8 cellular contexts compared by ENCODE assay signal in the genomic region with DNA sequence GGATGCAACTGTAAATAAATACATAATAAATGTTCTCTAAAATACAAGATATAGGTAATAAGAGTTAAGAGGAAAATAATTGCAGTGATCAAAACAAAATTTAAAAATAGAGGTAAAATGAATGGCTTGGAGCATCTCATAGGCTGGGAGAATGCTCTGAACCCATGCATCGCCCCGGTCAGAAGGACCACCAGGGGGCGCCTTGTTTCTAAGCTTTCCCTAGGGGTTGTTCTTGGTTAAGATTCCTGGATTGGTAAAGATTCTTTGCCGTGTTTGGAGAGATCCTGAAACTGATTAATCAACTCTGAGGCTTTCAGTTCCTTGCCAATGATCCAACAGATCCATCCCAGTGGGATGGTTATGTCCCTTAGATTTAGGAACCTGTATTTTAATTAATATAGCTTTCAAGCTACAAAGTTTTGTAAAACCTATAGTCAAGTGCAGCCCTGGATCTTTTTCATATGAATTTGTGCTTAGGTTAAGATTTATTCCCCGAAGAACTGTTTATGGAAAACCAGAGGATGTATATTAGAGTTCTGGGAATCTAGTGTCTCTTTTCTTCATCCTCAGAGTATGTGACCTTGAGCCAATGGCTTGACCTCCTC. TPM values are rescaled to one million over a fixed set of nuclear protein-coding genes. Genes with fewer than 3 reads are reported as not detected.
DNase-seq lines count a peak whose midpoint lies in the region; ATAC-seq and TF ChIP-seq lines count a peak whose summit lies in the region.

No MANE protein-coding gene starts in this region.

- intact Hi-C loops in activated CD4-positive, alpha-beta memory T cell treated with anti-CD3 and anti-CD28 coated beads for 36 hours (cut with micrococcal nuclease): loop anchor here (1.0 to 10.0 kb wide), 4 partner anchors 74 to 317 kb away; partner anchors contain the start of gene ZNF831
- intact Hi-C loops in dorsolateral prefrontal cortex (cut with DNase I): loop anchor here (2.0 to 10.0 kb wide), 6 partner anchors 64 to 317 kb away; no protein-coding TSS in a partner anchor

- no peaks in the 10 kb centered on the region for H3K27me3 Mint-ChIP-seq in activated CD4-positive, alpha-beta memory T cell treated with anti-CD3 and anti-CD28 coated beads for 36 hours

- H3K27ac Mint-ChIP-seq in activated CD4-positive, alpha-beta memory T cell treated with anti-CD3 and anti-CD28 coated beads for 36 hours: no peak overlapping the region

- peaks cover 4% of the 10 kb centered on the region for H3K4me1 Mint-ChIP-seq in activated CD4-positive, alpha-beta memory T cell treated with anti-CD3 and anti-CD28 coated beads for 36 hours (ENCODE audit: low read depth)

- no peaks in the 10 kb centered on the region for H3K9me3 Mint-ChIP-seq in activated CD4-positive, alpha-beta memory T cell treated with anti-CD3 and anti-CD28 coated beads for 36 hours

- TF ChIP-seq CTCF in BE2C (IDR thresholded peaks at IDR 0.05; ENCODE audit: low read depth, low read length) (peak; percentile 96), HFF-Myc (IDR thresholded peaks at IDR 0.05; ENCODE audit: low read depth, low read length, missing control alignments) (peak; percentile 94), dorsolateral prefrontal cortex (IDR thresholded peaks at IDR 0.05 in 54 of 56, conservative IDR thresholded peaks at IDR 0.05 in 2 of 56; ENCODE audit: low read depth in 1 of 56, partially characterized antibody in 56 of 56) (peak; percentile 81 to 100 (median 96)), lung (IDR thresholded peaks at IDR 0.05; ENCODE audit: control extremely low read depth, extremely low read depth) (peak; percentile 73)

- no peaks in the 10 kb centered on the region for H3K36me3 Mint-ChIP-seq in activated CD4-positive, alpha-beta memory T cell treated with anti-CD3 and anti-CD28 coated beads for 36 hours

- POLR2A ChIA-PET in activated CD4-positive, alpha-beta memory T cell treated with anti-CD3 and anti-CD28 coated beads for 36 hours (lab: Charles Lee): interaction anchor here (0.7 to 1.4 kb wide), 2 partner anchors 118 to 120 kb away, joined by 4 to 5 read pairs; no protein-coding TSS in a partner anchor

- H3K27ac ChIP-seq in dorsolateral prefrontal cortex: no peak overlapping the region
- H3K27ac ChIP-seq in lung (ENCODE audit: low read depth in 1 of 2, low read length in 1 of 2): no peak overlapping the region

- H3K4me3 Mint-ChIP-seq in activated CD4-positive, alpha-beta memory T cell treated with anti-CD3 and anti-CD28 coated beads for 36 hours: no peak overlapping the region

- no peak overlapping the region for H3K4me3 ChIP-seq in BE2C (ENCODE audit: low read depth, low read length)
- no peak overlapping the region for H3K4me3 ChIP-seq in HFF-Myc (replicated peaks; ENCODE audit: low read depth, low read length)
- H3K4me3 ChIP-seq in dorsolateral prefrontal cortex: no peak overlapping the region
- no peak overlapping the region for H3K4me3 ChIP-seq in lung

- ATAC-seq in lung (ENCODE audit: insufficient read depth, low FRiP score) (no peak), GM18517 (IDR thresholded peaks at IDR 0.05; ENCODE audit: unreplicated experiment) (no peak)

- 11 to 14% methylated on average over 5 of the region's 5 CpGs for WGBS in lung, 2 donors

- CTCF ChIA-PET in activated CD4-positive, alpha-beta memory T cell treated with anti-CD3 and anti-CD28 coated beads for 36 hours (lab: Charles Lee): interaction anchor here (0.6 to 8.6 kb wide), 58 partner anchors 8 to 434 kb away, joined by 3 to 302 read pairs (median 7); partner anchors contain the start of gene ATP5F1E

- H3K4me1 ChIP-seq in BE2C (no peaks in the 10 kb centered on the region; the same call in 1 of the 2 replicates), lung (ENCODE audit: control insufficient read depth in 2 of 2, insufficient read depth in 2 of 2, low read length in 2 of 2) (peaks cover 0 to 2% of the 10 kb centered on the region in 2 donors)

- H3K36me3 ChIP-seq in BE2C (no peaks in the 10 kb centered on the region), lung (ENCODE audit: control insufficient read depth in 2 of 2, insufficient read depth in 2 of 2, low read length in 2 of 2) (no peaks in the 10 kb centered on the region)

- H3K9me3 ChIP-seq in BE2C: no peaks in the 10 kb centered on the region
- H3K9me3 ChIP-seq in lung (ENCODE audit: control insufficient read depth in 2 of 2, insufficient read depth in 1 of 2, low read length in 1 of 2): no peaks in the 10 kb centered on the region

- no peaks in the 10 kb centered on the region for H3K27me3 ChIP-seq in BE2C
- H3K27me3 ChIP-seq in dorsolateral prefrontal cortex: peaks cover 0 to 5% (median 0%) of the 10 kb centered on the region in 45 donors
- H3K27me3 ChIP-seq in lung (ENCODE audit: control insufficient read depth, insufficient read depth): no peaks in the 10 kb centered on the region

- DNase-seq in BE2C: peak; percentile 83
- DNase-seq in HFF-Myc (ENCODE audit: extremely low read depth, low read depth): peak; percentile 24
- peak; percentile 66 for DNase-seq in NCI-H748 (lab: John Stamatoyannopoulos, UW; ENCODE audit: unreplicated experiment)
- DNase-seq in activated CD4-positive, alpha-beta memory T cell treated with anti-CD3 and anti-CD28 coated beads for 36 hours: peak; percentile 89
- peak; percentile 72 to 89 (median 84) for DNase-seq in dorsolateral prefrontal cortex
- DNase-seq in lung (ENCODE audit: low spot score): peak; percentile 77
- DNase-seq in stimulated activated CD8-positive, alpha-beta memory T cell treated with anti-CD3 and anti-CD28 coated beads, Interleukin-12 subunit alpha, Interleukin-12 subunit beta, amount 100 ng/mL, for 4 hours (ENCODE audit: low read depth): peak; percentile 62

RNA-seq across cellular contexts. Expression of gene PRELID3B, which starts 45.3 kb away (rescaled TPM):
- 104 TPM for polyA plus RNA-seq in BE2C (2012; ENCODE audit: insufficient read depth, insufficient read length, low read depth)
- total RNA-seq in activated CD4-positive, alpha-beta memory T cell treated with anti-CD3 and anti-CD28 coated beads for 36 hours: 100 to 1,000 TPM; 148 to 151 TPM
- 10 to 100 TPM; 15.9 to 41.2 (median 26.9) TPM for total RNA-seq in dorsolateral prefrontal cortex
- 10 to 100 TPM; 48.7 to 61.1 TPM for total RNA-seq in lung
- 10 to 100 TPM; 19.9 to 33.7 TPM for polyA plus RNA-seq in lung

RNA-seq across cellular contexts. Expression of gene ATP5F1E, which starts 55.8 kb away (rescaled TPM):
- 324 TPM for polyA plus RNA-seq in BE2C (2012; ENCODE audit: insufficient read depth, insufficient read length, low read depth)
- total RNA-seq in activated CD4-positive, alpha-beta memory T cell treated with anti-CD3 and anti-CD28 coated beads for 36 hours: 10 to 100 TPM; 82.2 to 90.4 TPM
- total RNA-seq in dorsolateral prefrontal cortex (10 to 100 TPM; 31.5 to 78.6 (median 49.1) TPM), lung (10 to 100 TPM; 18.4 to 74.3 TPM)
- polyA plus RNA-seq in lung: 10 to 100 TPM; 53.9 to 88.8 TPM

Comparison
In these comparisons a context has a peak if more than half of its experiments do, and no peak if none do; other contexts are left out.
1. DNase-seq: peak in every context shown above with its lines; median percentile 89 in activated CD4-positive, alpha-beta memory T cell treated with anti-CD3 and anti-CD28 coated beads for 36 hours; 84 in dorsolateral prefrontal cortex; 83 in BE2C; 77 in lung; 66 in NCI-H748; 62 in stimulated activated CD8-positive, alpha-beta memory T cell treated with anti-CD3 and anti-CD28 coated beads, Interleukin-12 subunit alpha, Interleukin-12 subunit beta, amount 100 ng/mL, for 4 hours; 24 in HFF-Myc.